28 cellular contexts compared by ENCODE assay signal in genomic region chr2:23420840-23421476, GRCh38. TPM values are rescaled to one million over a fixed set of nuclear protein-coding genes. Genes with fewer than 3 reads are reported as not detected.
A peak's percentile ranks its signal among the peaks of the same experiment; 100 is the strongest.
DNase-seq lines count a peak whose midpoint lies in the region; ATAC-seq and TF ChIP-seq lines count a peak whose summit lies in the region.
"Had no signal": no experiment of that assay in that cellular context is flagged by ENCODE, and none has a peak within 500 bp of the region (broad histone marks: within the 10 kb centered on the region; RNA-seq: fewer than 3 reads in every experiment).

No MANE protein-coding gene starts in this region.

- H4K5ac ChIP-seq in IMR-90 (ENCODE audit: low read depth, low read length): no peak overlapping the region

- no peaks in the 10 kb centered on the region for H3K36me3 Mint-ChIP-seq in endodermal cell (ENCODE audit: low read depth)
- no peaks in the 10 kb centered on the region for H3K36me3 Mint-ChIP-seq in activated T-cell treated with anti-CD3 and anti-CD28 coated beads, Interleukin-2, amount 50 U/mL, for 24 hours (ENCODE audit: low read depth)
- H3K36me3 Mint-ChIP-seq in MCF 10A (ENCODE audit: insufficient read depth, unreplicated experiment): no peaks in the 10 kb centered on the region
- H3K36me3 Mint-ChIP-seq: activated naive CD4-positive, alpha-beta T cell treated with anti-CD3 and anti-CD28 coated beads, Interleukin-2, amount 50 U/mL, for 72 hours had no signal

- intact Hi-C loops in IMR-90 (cut with micrococcal nuclease): no loop called here
- intact Hi-C loops in sciatic nerve (cut with DNase I): no loop called here
- intact Hi-C loops in MCF 10A (cut with micrococcal nuclease): no loop called here

- ATAC-seq in IMR-90 (ENCODE audit: low read depth) (no peak), sciatic nerve (no peak), GM21723 (IDR thresholded peaks at IDR 0.05; ENCODE audit: unreplicated experiment) (no peak)
- ATAC-seq: activated naive CD4-positive, alpha-beta T cell treated with anti-CD3 and anti-CD28 coated beads, Interleukin-2, amount 50 U/mL, for 72 hours; GM12878 had no signal

- peak overlapping the region; percentile 39 for H2BK20ac ChIP-seq in IMR-90 (ENCODE audit: low read depth, low read length)

- no peak overlapping the region for H3K56ac ChIP-seq in IMR-90 (ENCODE audit: extremely low read depth, insufficient read depth, low read length)

- no CpG with 5 or more reads among the region's 9 CpGs for WGBS in IMR-90 (ENCODE audit: extremely low coverage in 2 of 2, insufficient read length in 1 of 2), 2 experiments
- WGBS in endodermal cell (ENCODE audit: insufficient coverage in 1 of 2, insufficient read length in 1 of 2), 2 experiments: 86 to 94% methylated on average over 1 to 9 of the region's 9 CpGs

- H4K8ac ChIP-seq in IMR-90 (ENCODE audit: low read depth in 2 of 2, low read length in 2 of 2): no peak overlapping the region; a peak in 1 of 4 replicates

- no peak for TF ChIP-seq POLR2A in IMR-90 (IDR thresholded peaks at IDR 0.05; ENCODE audit: low read depth, low read length)

- H3K4me1 ChIP-seq in IMR-90 (ENCODE audit: control insufficient read depth, insufficient read depth, low read length) (peaks cover 38% of the 10 kb centered on the region), endodermal cell (ENCODE audit: control insufficient read depth, insufficient read depth, low read length) (no peaks in the 10 kb centered on the region)
- H3K4me1 ChIP-seq: BLaER1 treated with 17β-estradiol and CSF1 and Interleukin-3, amounts not matched to agents 10 nM and 100 nM; Caco-2 had no signal

- H3K4me3 Mint-ChIP-seq in endodermal cell (no peak overlapping the region), MCF 10A (ENCODE audit: unreplicated experiment) (no peak overlapping the region)
- no peak overlapping the region for H3K4me3 Mint-ChIP-seq in activated T-cell treated with anti-CD3 and anti-CD28 coated beads, Interleukin-2, amount 50 U/mL, for 24 hours
- H3K4me3 Mint-ChIP-seq: T-helper 2 cell treated with Interferon-gamma antibody and Interleukin-4, amounts not matched to agents 5 μg/mL and 100 μg/mL, for 36 hours had no signal

- H3K9me3 ChIP-seq in IMR-90 (ENCODE audit: control insufficient read depth, insufficient read depth, low read length): no peaks in the 10 kb centered on the region
- H3K9me3 ChIP-seq in endodermal cell (ENCODE audit: control insufficient read depth, low read length): no peaks in the 10 kb centered on the region
- H3K9me3 ChIP-seq: BLaER1 treated with 17β-estradiol and CSF1 and Interleukin-3, amounts not matched to agents 10 nM and 100 nM; Caco-2; upper lobe of left lung had no signal

- H2BK120ac ChIP-seq in IMR-90 (ENCODE audit: low read depth, low read length): peak overlapping the region; percentile 73; the same call in 1 of the 2 replicates

- H3K36me3 ChIP-seq in IMR-90 (ENCODE audit: control insufficient read depth, insufficient read depth, low read length) (0 out of 2 replicates have a peak, but pooled peaks cover 1% of the 10 kb centered on the region), endodermal cell (ENCODE audit: control insufficient read depth, insufficient read depth, low read length) (no peaks in the 10 kb centered on the region)
- H3K36me3 ChIP-seq: BLaER1 treated with 17β-estradiol and CSF1 and Interleukin-3, amounts not matched to agents 10 nM and 100 nM; upper lobe of left lung had no signal

- BruUV-seq in IMR-90 (replicated peaks; lab: Mats Ljungman, UMichigan): no TSS peak
- BruUV-seq in MCF 10A (replicated peaks; lab: Mats Ljungman, UMichigan): no TSS peak

- no peaks in the 10 kb centered on the region for H3K27me3 ChIP-seq in IMR-90 (ENCODE audit: control insufficient read depth, insufficient read depth, low read length)
- no peaks in the 10 kb centered on the region for H3K27me3 ChIP-seq in endodermal cell (ENCODE audit: control insufficient read depth, insufficient read depth, low read length, poor library complexity, severe bottlenecking)
- H3K27me3 ChIP-seq: BLaER1 treated with 17β-estradiol and CSF1 and Interleukin-3, amounts not matched to agents 10 nM and 100 nM; upper lobe of left lung had no signal

- H3K27ac Mint-ChIP-seq in endodermal cell (no peak overlapping the region), MCF 10A (ENCODE audit: low read depth, unreplicated experiment) (no peak overlapping the region)
- no peak overlapping the region for H3K27ac Mint-ChIP-seq in activated T-cell treated with anti-CD3 and anti-CD28 coated beads, Interleukin-2, amount 50 U/mL, for 24 hours
- H3K27ac Mint-ChIP-seq: activated naive CD4-positive, alpha-beta T cell treated with anti-CD3 and anti-CD28 coated beads, Interleukin-2, amount 50 U/mL, for 72 hours; activated T-helper 2 cell treated with anti-CD3 and anti-CD28 coated beads, Interferon-gamma antibody, Interleukin-2, Interleukin-4, amounts not matched to agents 10 μg/mL and 5 μg/mL and 100 μg/mL, durations not matched to agents 14 hours and 24 hours and 36 hours; T-helper 2 cell treated with Interferon-gamma antibody and Interleukin-4, amounts not matched to agents 5 μg/mL and 100 μg/mL, for 36 hours had no signal

- no peak overlapping the region for H3K4me2 ChIP-seq in IMR-90 (ENCODE audit: low read depth, low read length)
- H3K4me2 ChIP-seq: BLaER1 treated with 17β-estradiol and CSF1 and Interleukin-3, amounts not matched to agents 10 nM and 100 nM had no signal

- H3K4me3 ChIP-seq in IMR-90 (ENCODE audit: insufficient read depth, low read depth, low read length): no peak overlapping the region
- no peak overlapping the region for H3K4me3 ChIP-seq in endodermal cell (ENCODE audit: low read length)
- H3K4me3 ChIP-seq: BLaER1 treated with 17β-estradiol and CSF1 and Interleukin-3, amounts not matched to agents 10 nM and 100 nM; GM12878; skin epidermis; upper lobe of left lung had no signal

- peak overlapping the region; percentile 50; the same call in 1 of the 2 replicates for H4K91ac ChIP-seq in IMR-90 (ENCODE audit: insufficient read depth, low read depth, low read length)

- CTCF ChIA-PET in IMR-90 (lab: Yijun Ruan, JAX): no interaction called here
- CTCF ChIA-PET in MCF 10A (lab: Yijun Ruan, JAX): no interaction called here

- no peak overlapping the region for H2AK9ac ChIP-seq in IMR-90 (replicated peaks; ENCODE audit: low read depth, low read length, poor library complexity)

- TF ChIP-seq CTCF in IMR-90 (conservative IDR thresholded peaks at IDR 0.05; ENCODE audit: low read depth, low read length) (no peak), endodermal cell (conservative IDR thresholded peaks at IDR 0.05) (no peak), MCF 10A (IDR thresholded peaks at IDR 0.05; ENCODE audit: unreplicated experiment) (no peak)

- in situ Hi-C loops in IMR-90 (cut with MboI; ENCODE audit: low sequenced_read_pairs): no loop called here

- peaks cover 3% of the 10 kb centered on the region; the same call in 1 of the 2 replicates for H4K20me1 ChIP-seq in IMR-90 (ENCODE audit: insufficient read depth, low read length)
- H4K20me1 ChIP-seq: BLaER1 treated with 17β-estradiol and CSF1 and Interleukin-3, amounts not matched to agents 10 nM and 100 nM had no signal

- H2AFZ ChIP-seq in IMR-90 (replicated peaks; ENCODE audit: low read length, poor library complexity): no peak overlapping the region

- H2AK5ac ChIP-seq in IMR-90 (ENCODE audit: low read depth, low read length): peak overlapping the region; percentile 99

- H3K27me3 Mint-ChIP-seq in endodermal cell (ENCODE audit: insufficient read depth) (no peaks in the 10 kb centered on the region), MCF 10A (ENCODE audit: insufficient read depth, unreplicated experiment) (no peaks in the 10 kb centered on the region)
- H3K27me3 Mint-ChIP-seq in activated T-cell treated with anti-CD3 and anti-CD28 coated beads, Interleukin-2, amount 50 U/mL, for 24 hours: no peaks in the 10 kb centered on the region

- H3K4ac ChIP-seq in IMR-90 (ENCODE audit: low read depth, low read length): peak overlapping the region; percentile 90; the same call in 1 of the 2 replicates

- H3K9ac ChIP-seq in IMR-90 (ENCODE audit: low read depth, low read length) (no peak overlapping the region), endodermal cell (ENCODE audit: extremely low read depth, low read length, poor library complexity, severe bottlenecking) (no peak overlapping the region)
- H3K9ac ChIP-seq: BLaER1 treated with 17β-estradiol and CSF1 and Interleukin-3, amounts not matched to agents 10 nM and 100 nM had no signal

- no peak overlapping the region for H3K27ac ChIP-seq in IMR-90 (ENCODE audit: insufficient read depth, low read length)
- H3K27ac ChIP-seq in endodermal cell (ENCODE audit: low read depth, low read length): no peak overlapping the region
- H3K27ac ChIP-seq: BLaER1 treated with 17β-estradiol and CSF1 and Interleukin-3, amounts not matched to agents 10 nM and 100 nM; upper lobe of left lung had no signal

- POLR2A ChIA-PET in IMR-90 (lab: Charles Lee; ENCODE audit: unreplicated experiment): no interaction called here
- POLR2A ChIA-PET in MCF 10A (lab: Yijun Ruan, JAX): no interaction called here

- peak; percentile 32 for DNase-seq in NCI-H82 (lab: John Stamatoyannopoulos, UW)
- DNase-seq in NCI-H82 treated with DMSO at 0.1 percent for 48 hours (lab: John Stamatoyannopoulos, UW; ENCODE audit: unreplicated experiment): no peak
- no peak for DNase-seq in IMR-90
- DNase-seq in endodermal cell: peak; percentile 39
- DNase-seq in sciatic nerve (ENCODE audit: low spot score): peak; percentile 22
- DNase-seq in activated T-cell treated with anti-CD3 and anti-CD28 coated beads, Interleukin-2, amount 50 U/mL, for 24 hours: no peak
- DNase-seq in MCF 10A (ENCODE audit: unreplicated experiment): no peak
- DNase-seq: ACHN; activated CD4-positive, alpha-beta T cell treated with anti-CD3 and anti-CD28 coated beads, Interleukin-2, amount 50 U/mL, for 1 hour; anterior cingulate cortex; caudate nucleus; dermis blood vessel endothelial cell; KBM-7; kidney glomerular epithelial cell; MM.1S; NCI-H2107; NCI-H510A treated with DMSO at 0.1 percent for 48 hours; nucleus accumbens; stimulated activated CD4-positive, alpha-beta T cell treated with anti-CD3 and anti-CD28 coated beads, Interleukin-1b, Interleukin-23, amount 100 ng/mL, for 48 hours; upper lobe of left lung had no signal

- peak overlapping the region; percentile 93; the same call in 1 of the 3 replicates for H2BK15ac ChIP-seq in IMR-90 (ENCODE audit: low read depth, low read length)

- peak overlapping the region; percentile 73; the same call in 1 of the 2 replicates for H3K23ac ChIP-seq in IMR-90 (ENCODE audit: low read depth, low read length)

- no peak for TF ChIP-seq RAD21 in IMR-90 (IDR thresholded peaks at IDR 0.05; ENCODE audit: low read length)

- no peak overlapping the region for H3K14ac ChIP-seq in IMR-90 (replicated peaks; ENCODE audit: low read depth, low read length)

- H3K79me1 ChIP-seq in IMR-90 (ENCODE audit: low read depth in 1 of 2, low read length in 2 of 2): peaks cover 27 to 68% of the 10 kb centered on the region in 2 experiments

- dilution Hi-C loops in IMR-90 (cut with HindIII; ENCODE audit: low sequenced_read_pairs, unreplicated experiment): no loop called here

- H2BK5ac ChIP-seq in IMR-90 (ENCODE audit: low read depth, low read length, poor library complexity, severe bottlenecking): no peak overlapping the region

- H3K4me1 Mint-ChIP-seq in endodermal cell (peaks cover 2% of the 10 kb centered on the region), MCF 10A (ENCODE audit: insufficient read depth, unreplicated experiment) (peaks cover 19% of the 10 kb centered on the region)
- H3K4me1 Mint-ChIP-seq in activated T-cell treated with anti-CD3 and anti-CD28 coated beads, Interleukin-2, amount 50 U/mL, for 24 hours (ENCODE audit: low read depth): no peaks in the 10 kb centered on the region

- peaks cover 45% of the 10 kb centered on the region for H3K9me1 ChIP-seq in IMR-90 (ENCODE audit: insufficient read depth, low read length)

- H3K18ac ChIP-seq in IMR-90 (ENCODE audit: low read depth, low read length): no peak overlapping the region; the same call in 1 of the 2 replicates

- no peaks in the 10 kb centered on the region for H3K9me3 Mint-ChIP-seq in endodermal cell
- no peaks in the 10 kb centered on the region for H3K9me3 Mint-ChIP-seq in activated T-cell treated with anti-CD3 and anti-CD28 coated beads, Interleukin-2, amount 50 U/mL, for 24 hours
- H3K9me3 Mint-ChIP-seq in MCF 10A (ENCODE audit: unreplicated experiment): no peaks in the 10 kb centered on the region
- H3K9me3 Mint-ChIP-seq: activated naive CD4-positive, alpha-beta T cell treated with anti-CD3 and anti-CD28 coated beads, Interleukin-2, amount 50 U/mL, for 72 hours; activated T-helper 2 cell treated with anti-CD3 and anti-CD28 coated beads, Interferon-gamma antibody, Interleukin-2, Interleukin-4, amounts not matched to agents 10 μg/mL and 5 μg/mL and 100 μg/mL, durations not matched to agents 14 hours and 24 hours and 36 hours; T-helper 2 cell treated with Interferon-gamma antibody and Interleukin-4, amounts not matched to agents 5 μg/mL and 100 μg/mL, for 36 hours had no signal

RNA-seq across cellular contexts. Expression of gene KLHL29, which starts 36.0 kb away (rescaled TPM):
- total RNA-seq in IMR-90 (2012; rRNA removed) (2.0 and 2.5 TPM in 2 replicates), endodermal cell (1 to 10 TPM; 1.0 to 2.4 TPM), sciatic nerve (31.7 TPM), MCF 10A (2022) (36.3 and 43.1 TPM in 2 replicates)
- polyA plus RNA-seq in IMR-90 (2012; rRNA removed): 7.9 and 8.0 TPM in 2 replicates
- 3.8 and 7.2 TPM in 2 replicates for polyA plus RNA-seq in IMR-90 (2012; cell fraction: cytosol; rRNA removed)
- polyA plus RNA-seq in IMR-90 (2012; cell fraction: nucleus; rRNA removed; ENCODE audit: low replicate concordance): 41.4 and 50.7 TPM in 2 replicates
- polyA plus RNA-seq in endodermal cell (2013, experiment 1 of 2): 5.7 TPM
- 4.6 TPM for polyA plus RNA-seq in endodermal cell (2013, experiment 2 of 2)

Comparison
In these comparisons a context has a peak if more than half of its experiments do, and no peak if none do; other contexts are left out.
1. DNase-seq: peak in NCI-H82 (single experiment), endodermal cell (single experiment) and sciatic nerve (single experiment); none in NCI-H82 treated with DMSO at 0.1 percent for 48 hours (single experiment), IMR-90 (single experiment), activated T-cell treated with anti-CD3 and anti-CD28 coated beads, Interleukin-2, amount 50 U/mL, for 24 hours (single experiment) and MCF 10A (single experiment).